ENCODE assay signal across 2 cellular contexts in genomic region chr19:15014579-15014978, GRCh38.
TF ChIP-seq lines count a peak whose summit lies in the region.

No MANE protein-coding gene starts in this region.

TF ChIP-seq in GM23338, 12 proteins besides CTCF, POLR2A, EP300 and RAD21:
- no peak for TF ChIP-seq ZNF114 (CRISPR knock-in tag; IDR thresholded peaks at IDR 0.05)
- no peak for TF ChIP-seq CREB1 (CRISPR knock-in tag; IDR thresholded peaks at IDR 0.05; ENCODE audit: low read depth)
- TF ChIP-seq EZH2phosphoT487 (IDR thresholded peaks at IDR 0.05; ENCODE audit: unreplicated experiment) = no peak
- no peak for TF ChIP-seq ZNF331 (CRISPR knock-in tag; IDR thresholded peaks at IDR 0.05; ENCODE audit: low read depth)
- peak; percentile 73 for TF ChIP-seq REST (IDR thresholded peaks at IDR 0.05; ENCODE audit: unreplicated experiment)
- no peak for TF ChIP-seq EZH2 (IDR thresholded peaks at IDR 0.05; ENCODE audit: low read depth, unreplicated experiment)

TF ChIP-seq in GM12878, 131 proteins besides CTCF, POLR2A, EP300 and RAD21:
- no peak for TF ChIP-seq HDGF (IDR thresholded peaks at IDR 0.05)
- TF ChIP-seq ASH2L (IDR thresholded peaks at IDR 0.05; ENCODE audit: borderline replicate concordance, low read depth) = no peak
- no peak for TF ChIP-seq JUND (IDR thresholded peaks at IDR 0.05; ENCODE audit: low read depth, low read length)
- TF ChIP-seq ZZZ3 (IDR thresholded peaks at IDR 0.05; ENCODE audit: control insufficient read depth, insufficient read length, low read depth) = no peak
- TF ChIP-seq REST (IDR thresholded peaks at IDR 0.05; ENCODE audit: low read depth, low read length) = peak; percentile 73
